In the genomic region with DNA sequence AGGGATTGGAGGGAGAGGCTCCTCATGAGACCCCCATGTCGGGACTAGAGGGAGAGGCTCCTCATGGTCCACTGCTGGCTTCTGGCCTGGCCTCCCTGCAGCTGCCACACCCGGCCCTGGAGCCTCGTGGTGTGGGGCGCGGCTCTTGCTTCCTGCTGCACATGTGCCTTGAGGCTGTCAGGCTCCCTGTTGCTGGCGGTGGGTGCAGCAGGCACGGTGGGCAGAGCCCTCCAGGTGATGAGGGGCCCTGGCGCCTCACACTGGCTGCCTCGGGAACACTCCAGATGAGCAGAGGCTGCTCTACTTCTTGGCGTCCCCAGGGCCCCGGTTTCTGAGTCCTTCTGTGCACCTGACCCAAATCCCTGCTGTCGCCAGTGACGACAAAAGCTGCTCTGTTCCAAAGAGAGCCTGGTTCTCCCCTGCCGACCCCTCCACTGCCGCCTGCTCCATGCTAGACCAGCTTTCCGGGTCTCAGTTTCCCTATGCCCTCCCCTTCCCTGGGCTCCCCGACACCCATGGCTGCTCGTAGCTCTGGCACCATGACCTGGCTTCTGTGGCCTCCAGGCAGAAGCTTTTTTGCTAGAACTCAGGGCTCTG, we compare ENCODE assay signal across 12 cellular contexts. TPM values are rescaled to one million over a fixed set of nuclear protein-coding genes. Genes with fewer than 3 reads are reported as not detected.
DNase-seq lines count a peak whose midpoint lies in the region; ATAC-seq lines count a peak whose summit lies in the region.
"Had no signal": no experiment of that assay in that cellular context is flagged by ENCODE, and none has a peak within 500 bp of the region (broad histone marks: within the 10 kb centered on the region; RNA-seq: fewer than 3 reads in every experiment).

No MANE protein-coding gene starts in this region.

- H3K4me3 Mint-ChIP-seq in IgD-negative memory B cell, result peak overlapping the region in 3 of 4 donors; percentile 78 to 91 (median 88)
- H3K4me3 Mint-ChIP-seq in activated naive CD8-positive, alpha-beta T cell treated with anti-CD3 and anti-CD28 coated beads, Interleukin-2, amount 10 ng/mL, durations not matched to agents 7 days and 5 days, result peak overlapping the region; percentile 60
- peak overlapping the region in 1 of 10 donors; percentile 76 for H3K4me3 Mint-ChIP-seq in naive thymus-derived CD4-positive, alpha-beta T cell

- POLR2A ChIA-PET in activated naive CD8-positive, alpha-beta T cell treated with anti-CD3 and anti-CD28 coated beads, Interleukin-2, amount 10 ng/mL, durations not matched to agents 7 days and 5 days (lab: Charles Lee), result interaction anchor here (1.3 kb wide), 1 partner anchor 87 kb away, joined by 5 read pairs; the partner anchor contains the start of gene AURKAIP1
- POLR2A ChIA-PET in naive thymus-derived CD4-positive, alpha-beta T cell (lab: Charles Lee), result interaction anchor here (0.6 kb wide), 1 partner anchor 15 kb away, joined by 3 read pairs; no protein-coding TSS in a partner anchor

- peak overlapping the region; percentile 28 for H3K27ac ChIP-seq in naive thymus-derived CD4-positive, alpha-beta T cell (ENCODE audit: low read depth, low read length)
- H3K27ac ChIP-seq: colonic mucosa, SK-N-MC had no signal

- H3K36me3 Mint-ChIP-seq in IgD-negative memory B cell, result no peaks in the 10 kb centered on the region
- peaks cover 3% of the 10 kb centered on the region for H3K36me3 Mint-ChIP-seq in activated naive CD8-positive, alpha-beta T cell treated with anti-CD3 and anti-CD28 coated beads, Interleukin-2, amount 10 ng/mL, durations not matched to agents 7 days and 5 days
- no peaks in the 10 kb centered on the region for H3K36me3 Mint-ChIP-seq in naive thymus-derived CD4-positive, alpha-beta T cell

- no peaks in the 10 kb centered on the region for H3K4me1 Mint-ChIP-seq in IgD-negative memory B cell
- H3K4me1 Mint-ChIP-seq in activated naive CD8-positive, alpha-beta T cell treated with anti-CD3 and anti-CD28 coated beads, Interleukin-2, amount 10 ng/mL, durations not matched to agents 7 days and 5 days, result no peaks in the 10 kb centered on the region
- peaks cover 0 to 2% (median 0%) of the 10 kb centered on the region in 7 donors for H3K4me1 Mint-ChIP-seq in naive thymus-derived CD4-positive, alpha-beta T cell
- H3K4me1 Mint-ChIP-seq: activated CD4-positive, alpha-beta T cell treated with anti-CD3 and anti-CD28 coated beads for 36 hours had no signal

- H3K27me3 ChIP-seq in naive thymus-derived CD4-positive, alpha-beta T cell (ENCODE audit: control insufficient read depth in 2 of 2, insufficient read depth in 2 of 2, low read length in 2 of 2), result no peaks in the 10 kb centered on the region
- H3K27me3 ChIP-seq: colonic mucosa had no signal

- no peaks in the 10 kb centered on the region for H3K4me1 ChIP-seq in naive thymus-derived CD4-positive, alpha-beta T cell (ENCODE audit: control insufficient read depth in 2 of 2, insufficient read depth in 2 of 2, low read length in 2 of 2)
- H3K4me1 ChIP-seq: colonic mucosa had no signal

- CTCF ChIA-PET in naive thymus-derived CD4-positive, alpha-beta T cell (lab: Charles Lee), result no interaction called here

- intact Hi-C loops in naive thymus-derived CD4-positive, alpha-beta T cell (cut with micrococcal nuclease), result no loop called here
- intact Hi-C loops in posterior vena cava (cut with DNase I), result no loop called here

- no peaks in the 10 kb centered on the region for H3K9me3 Mint-ChIP-seq in IgD-negative memory B cell
- H3K9me3 Mint-ChIP-seq in activated naive CD8-positive, alpha-beta T cell treated with anti-CD3 and anti-CD28 coated beads, Interleukin-2, amount 10 ng/mL, durations not matched to agents 7 days and 5 days, result no peaks in the 10 kb centered on the region
- no peaks in the 10 kb centered on the region for H3K9me3 Mint-ChIP-seq in naive thymus-derived CD4-positive, alpha-beta T cell

- H3K27ac Mint-ChIP-seq in IgD-negative memory B cell, result peak overlapping the region in 2 of 3 donors; percentile 71
- H3K27ac Mint-ChIP-seq in activated naive CD8-positive, alpha-beta T cell treated with anti-CD3 and anti-CD28 coated beads, Interleukin-2, amount 10 ng/mL, durations not matched to agents 7 days and 5 days, result peak overlapping the region; percentile 67
- H3K27ac Mint-ChIP-seq in naive thymus-derived CD4-positive, alpha-beta T cell, result peak overlapping the region in 4 of 9 donors; percentile 51 to 86 (median 75)
- H3K27ac Mint-ChIP-seq: activated CD4-positive, alpha-beta T cell treated with anti-CD3 and anti-CD28 coated beads for 36 hours had no signal

- H3K36me3 ChIP-seq in naive thymus-derived CD4-positive, alpha-beta T cell (ENCODE audit: control insufficient read depth in 2 of 3, insufficient read depth in 3 of 3, low read length in 3 of 3), result no peaks in the 10 kb centered on the region
- H3K36me3 ChIP-seq: colonic mucosa had no signal

- H3K4me3 ChIP-seq in naive thymus-derived CD4-positive, alpha-beta T cell (ENCODE audit: low read length), result no peak overlapping the region
- H3K4me3 ChIP-seq: colonic mucosa, SK-N-MC had no signal

- peaks cover 4% of the 10 kb centered on the region for H3K27me3 Mint-ChIP-seq in IgD-negative memory B cell
- H3K27me3 Mint-ChIP-seq in activated naive CD8-positive, alpha-beta T cell treated with anti-CD3 and anti-CD28 coated beads, Interleukin-2, amount 10 ng/mL, durations not matched to agents 7 days and 5 days, result peaks cover 2% of the 10 kb centered on the region
- H3K27me3 Mint-ChIP-seq in naive thymus-derived CD4-positive, alpha-beta T cell, result peaks cover 0 to 5% (median 0%) of the 10 kb centered on the region in 5 donors

- ATAC-seq in activated naive CD8-positive, alpha-beta T cell treated with anti-CD3 and anti-CD28 coated beads, Interleukin-2, amount 10 ng/mL, durations not matched to agents 7 days and 5 days (ENCODE audit: low read depth), result peak; percentile 21
- no peak for ATAC-seq in naive thymus-derived CD4-positive, alpha-beta T cell
- ATAC-seq: activated CD4-positive, alpha-beta T cell treated with anti-CD3 and anti-CD28 coated beads for 36 hours had no signal

- DNase-seq in NCI-H2196 (lab: John Stamatoyannopoulos, UW; ENCODE audit: unreplicated experiment) (peak; percentile 46), NCI-H2196 treated with DMSO at 0.1 percent for 48 hours (lab: John Stamatoyannopoulos, UW; ENCODE audit: unreplicated experiment) (no peak), posterior vena cava (ENCODE audit: low spot score) (no peak), HuH-7.5 (ENCODE audit: low spot score) (no peak), NCI-H446 treated with DMSO at 0.1 percent for 48 hours (lab: John Stamatoyannopoulos, UW) (no peak)
- DNase-seq in activated naive CD8-positive, alpha-beta T cell treated with anti-CD3 and anti-CD28 coated beads, Interleukin-2, amount 10 ng/mL, durations not matched to agents 7 days and 5 days, result no peak
- no peak for DNase-seq in naive thymus-derived CD4-positive, alpha-beta T cell
- DNase-seq: activated CD4-positive, alpha-beta T cell treated with anti-CD3 and anti-CD28 coated beads for 36 hours; colonic mucosa had no signal

- no peaks in the 10 kb centered on the region for H3K9me3 ChIP-seq in naive thymus-derived CD4-positive, alpha-beta T cell (ENCODE audit: control insufficient read depth in 2 of 3, low read length in 3 of 3)
- H3K9me3 ChIP-seq: colonic mucosa had no signal

RNA-seq across cellular contexts. Expression of gene ATAD3B, which starts 9.7 kb away (rescaled TPM):
- 10.8 TPM for polyA plus RNA-seq in IgD-negative memory B cell
- total RNA-seq in activated naive CD8-positive, alpha-beta T cell treated with anti-CD3 and anti-CD28 coated beads, Interleukin-2, amount 10 ng/mL, durations not matched to agents 7 days and 5 days, result 10 to 100 TPM; 35.2 to 37.9 TPM
- total RNA-seq in naive thymus-derived CD4-positive, alpha-beta T cell, result 10 to 100 TPM; 42.5 to 53.8 (median 51.7) TPM
- 1 to 10 TPM; 4.5 to 6.1 TPM for polyA plus RNA-seq in naive thymus-derived CD4-positive, alpha-beta T cell
- total RNA-seq in posterior vena cava, result 10 to 100 TPM in 1 of 2 donors, 1 to 10 TPM in 1; 8.5 to 13.1 TPM

RNA-seq across cellular contexts. Expression of gene ATAD3C, which starts 12.3 kb away (rescaled TPM):
- 6.2 TPM for polyA plus RNA-seq in IgD-negative memory B cell
- 1 to 10 TPM; 1.0 to 1.7 TPM for total RNA-seq in activated naive CD8-positive, alpha-beta T cell treated with anti-CD3 and anti-CD28 coated beads, Interleukin-2, amount 10 ng/mL, durations not matched to agents 7 days and 5 days
- 1 to 10 TPM in 4 of 5 experiments, under 1 TPM in 1; 0.61 to 2.0 (median 1.4) TPM for total RNA-seq in naive thymus-derived CD4-positive, alpha-beta T cell
- polyA plus RNA-seq in naive thymus-derived CD4-positive, alpha-beta T cell, result under 1 TPM; 0.64 to 0.76 TPM
- total RNA-seq in posterior vena cava, result under 1 TPM; 0.14 to 0.83 TPM
- total RNA-seq: A172 had no signal

RNA-seq across cellular contexts. Expression of gene VWA1, which starts 26.3 kb away (rescaled TPM):
- polyA plus RNA-seq in IgD-negative memory B cell, result not detected
- under 1 TPM; 0.36 to 0.85 TPM for total RNA-seq in activated naive CD8-positive, alpha-beta T cell treated with anti-CD3 and anti-CD28 coated beads, Interleukin-2, amount 10 ng/mL, durations not matched to agents 7 days and 5 days
- 1 to 10 TPM in 1 of 5 experiments, under 1 TPM in 1, not detected in 3; 0.15 to 1.2 TPM for total RNA-seq in naive thymus-derived CD4-positive, alpha-beta T cell
- polyA plus RNA-seq in naive thymus-derived CD4-positive, alpha-beta T cell, result not detected
- total RNA-seq in posterior vena cava, result 10 to 100 TPM; 59.8 to 67.7 TPM

RNA-seq across cellular contexts. Expression of gene ANKRD65, which starts 40.7 kb away (rescaled TPM):
- not detected for polyA plus RNA-seq in IgD-negative memory B cell
- not detected for total RNA-seq in activated naive CD8-positive, alpha-beta T cell treated with anti-CD3 and anti-CD28 coated beads, Interleukin-2, amount 10 ng/mL, durations not matched to agents 7 days and 5 days
- not detected for total RNA-seq in naive thymus-derived CD4-positive, alpha-beta T cell
- polyA plus RNA-seq in naive thymus-derived CD4-positive, alpha-beta T cell, result not detected
- 1 to 10 TPM; 2.4 to 7.4 TPM for total RNA-seq in posterior vena cava
- total RNA-seq: A172; activated CD4-positive, alpha-beta T cell treated with anti-CD3 and anti-CD28 coated beads for 36 hours had no signal

RNA-seq across cellular contexts. Expression of gene ATAD3A, which starts 50.1 kb away (rescaled TPM):
- polyA plus RNA-seq in IgD-negative memory B cell, result 12.8 TPM
- 10 to 100 TPM; 32.6 to 33.6 TPM for total RNA-seq in activated naive CD8-positive, alpha-beta T cell treated with anti-CD3 and anti-CD28 coated beads, Interleukin-2, amount 10 ng/mL, durations not matched to agents 7 days and 5 days
- 10 to 100 TPM; 21.0 to 41.3 (median 22.9) TPM for total RNA-seq in naive thymus-derived CD4-positive, alpha-beta T cell
- polyA plus RNA-seq in naive thymus-derived CD4-positive, alpha-beta T cell, result 10 to 100 TPM in 1 of 2 donors, 1 to 10 TPM in 1; 5.4 to 11.6 TPM
- 10 to 100 TPM; 12.2 to 14.2 TPM for total RNA-seq in posterior vena cava

Comparison
In these comparisons a context has a peak if more than half of its experiments do, and no peak if none do; other contexts are left out.
1. RNA of gene VWA1, which starts 26.3 kb away (total RNA-seq): 59.8 to 67.7 TPM in posterior vena cava; 0.36 to 0.85 TPM in activated naive CD8-positive, alpha-beta T cell treated with anti-CD3 and anti-CD28 coated beads, Interleukin-2, amount 10 ng/mL, durations not matched to agents 7 days and 5 days and 0.15 to 1.2 TPM in naive thymus-derived CD4-positive, alpha-beta T cell; every median in the first group is over 10 times any median in the second.